In the genomic region with DNA sequence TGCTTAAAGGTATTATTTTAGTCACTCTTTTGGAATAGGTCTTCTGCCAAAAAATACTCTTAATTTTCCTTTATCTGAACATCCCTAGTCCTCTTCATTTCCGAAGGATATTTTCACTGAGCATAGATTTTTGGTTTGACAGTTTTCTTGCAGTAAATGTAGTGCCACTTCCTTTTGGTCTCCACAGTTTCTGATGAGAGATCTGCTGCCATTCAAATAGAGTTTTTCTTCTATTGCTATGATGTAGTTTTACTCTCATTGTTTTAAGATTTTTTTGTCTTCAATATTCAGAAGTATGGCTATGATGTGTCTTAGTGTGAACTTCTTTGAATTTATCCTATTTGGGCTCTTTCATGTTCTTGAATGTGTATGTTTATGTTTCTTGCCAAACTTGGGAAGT, we compare ENCODE assay signal across 8 cellular contexts.
"Had no signal": no experiment of that assay in that cellular context is flagged by ENCODE, and none has a peak within 500 bp of the region (broad histone marks: within the 10 kb centered on the region; RNA-seq: fewer than 3 reads in every experiment).

No MANE protein-coding gene starts in this region.

- ATAC-seq: GM12878 had no signal

- DNase-seq: GDM1, GF-D8 had no signal

- H3K4me3 ChIP-seq: GM12878 had no signal

- FAIRE-seq: G401.6, GM12878, GM12891, GM12892, GM18507, GM19239 had no signal
